In the genomic region with DNA sequence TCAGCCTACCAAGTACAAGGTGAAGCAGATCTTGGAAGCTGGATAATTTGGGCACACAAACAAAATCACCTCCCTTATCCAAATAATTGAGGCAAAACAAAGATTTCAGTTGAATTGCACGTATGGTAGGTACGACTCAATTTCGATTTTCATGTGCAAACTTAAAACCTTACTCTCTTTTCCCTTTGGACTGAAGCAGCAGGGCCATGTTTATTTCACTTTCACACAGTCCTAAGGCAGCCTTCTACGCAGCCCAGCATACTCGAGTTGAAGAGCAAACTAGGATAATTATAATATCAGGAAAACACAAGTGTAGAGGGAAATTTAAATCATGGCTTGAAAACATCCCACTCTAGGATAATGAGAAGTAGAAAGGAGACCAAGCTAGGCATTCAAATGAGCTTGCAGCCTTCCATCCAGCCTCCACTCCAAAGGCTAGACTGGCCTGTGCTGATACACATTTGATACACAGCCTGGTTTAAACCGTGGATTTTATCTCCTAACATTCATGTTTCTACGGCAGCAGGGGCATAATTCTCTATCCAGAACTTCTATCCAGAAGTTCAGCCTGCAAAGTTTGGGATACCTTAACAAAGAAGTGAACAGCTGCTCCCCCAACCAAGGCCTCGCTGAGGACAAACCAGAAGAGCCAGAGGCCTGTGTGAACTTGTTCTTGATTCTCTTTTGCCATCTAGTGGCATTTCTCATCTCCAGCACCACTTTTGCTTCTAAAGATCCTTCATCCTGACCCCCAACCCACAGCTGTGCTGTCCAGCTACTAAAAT, we compare ENCODE assay signal across 7 cellular contexts. TPM values are rescaled to one million over a fixed set of nuclear protein-coding genes. Genes with fewer than 3 reads are reported as not detected.
DNase-seq lines count a peak whose midpoint lies in the region; ATAC-seq, FAIRE-seq and TF ChIP-seq lines count a peak whose summit lies in the region.

No MANE protein-coding gene starts in this region.

- no peak overlapping the region; the same call in 1 of the 2 replicates for H2BK20ac ChIP-seq in H1 (ENCODE audit: low read length)

- peaks cover 2% of the 10 kb centered on the region; the same call in 1 of the 2 replicates for H3K23me2 ChIP-seq in H1 (ENCODE audit: low read depth, low read length)

- no peak overlapping the region for H3K9ac ChIP-seq in H1 (replicated peaks in 1 of 4; ENCODE audit: extremely low read depth in 1 of 4, low read depth in 3 of 4, low read length in 3 of 4)

- POLR2A ChIA-PET in H1 (lab: Charles Lee; ENCODE audit: partially characterized antibody): interaction anchor here (0.9 to 4.4 kb wide), 14 partner anchors 9 to 50 kb away, joined by 3 to 36 read pairs (median 4); a partner anchor contains a TSS

- no peak overlapping the region for H4K8ac ChIP-seq in H1 (ENCODE audit: extremely low read depth, insufficient read depth, low read length)

- no peak overlapping the region for H3K18ac ChIP-seq in H1 (ENCODE audit: extremely low read depth, low read length)

- no peak overlapping the region for H4K91ac ChIP-seq in H1 (replicated peaks; ENCODE audit: insufficient read length, low read length)

- H3K4ac ChIP-seq in H1 (replicated peaks; ENCODE audit: insufficient read length, low read depth, low read length): no peak overlapping the region

- H2AK5ac ChIP-seq in H1 (ENCODE audit: low read depth, low read length): no peak overlapping the region

- no peak overlapping the region for H3K27ac ChIP-seq in H1 (ENCODE audit: low read depth, low read length)
- H3K27ac ChIP-seq in upper lobe of left lung: peak overlapping the region; percentile 25 to 80 (median 66)

- H3K79me2 ChIP-seq in H1 (ENCODE audit: control insufficient read depth in 1 of 2, insufficient read depth in 2 of 2, low read length in 2 of 2): no peaks in the 10 kb centered on the region

- peak; percentile 87 for FAIRE-seq in H1 (lab: Jason Lieb, UNC)

- no peaks in the 10 kb centered on the region for H3K9me3 ChIP-seq in H1 (ENCODE audit: insufficient read depth in 2 of 2, low read depth in 1 of 2, low read length in 1 of 2)
- H3K9me3 ChIP-seq in upper lobe of left lung: no peaks in the 10 kb centered on the region

- in situ Hi-C loops in G401 (cut with HindIII; ENCODE audit: low sequenced_read_pairs) (no loop called here), SK-MEL-5 (cut with HindIII; ENCODE audit: low pct_unique_long_range_greater_than_20kb, low sequenced_read_pairs) (no loop called here)

- TF ChIP-seq RAD21 in H1 (IDR thresholded peaks at IDR 0.05 in 1 of 2, conservative IDR thresholded peaks at IDR 0.05 in 1 of 2; ENCODE audit: low read depth in 2 of 2, low read length in 2 of 2): peak; percentile 91

- no peak overlapping the region for H4K5ac ChIP-seq in H1 (ENCODE audit: insufficient read length, low read depth, low read length)

- peak overlapping the region; percentile 78; the same call in 1 of the 2 replicates for H2BK12ac ChIP-seq in H1 (ENCODE audit: low read depth, low read length)

- DNase-seq in G401 (ENCODE audit: low spot score) (peak; percentile 52), SK-MEL-5 (ENCODE audit: low read depth, low spot score) (peak; percentile 84), H1 (ENCODE audit: low read depth in 1 of 2, low spot score in 2 of 2) (peak in 1 of 2 experiments; percentile 53), lung microvascular endothelial cell (ENCODE audit: low read depth in 2 of 2) (peak; percentile 58 to 80), upper lobe of left lung (peak in 1 of 2 donors; percentile 36)
- peak; percentile 46 for DNase-seq in Jurkat, Clone E6-1 (ENCODE audit: low read depth, low spot score)

- H3K4me2 ChIP-seq in H1 (ENCODE audit: insufficient read depth in 1 of 2, low read depth in 2 of 2, low read length in 2 of 2): 0 out of 4 replicates have a peak overlapping the region, but pooled peaks of 1 of the 2 experiments have one; percentile 15

- CTCF ChIA-PET in H1 (lab: Charles Lee; ENCODE audit: partially characterized antibody): interaction anchor here (0.6 to 7.2 kb wide), 37 partner anchors 8 to 349 kb away, joined by 3 to 371 read pairs (median 6); a partner anchor contains a TSS

- TF ChIP-seq EP300 in H1 (IDR thresholded peaks at IDR 0.05; ENCODE audit: borderline replicate concordance in 1 of 2, low read depth in 2 of 2, low read length in 2 of 2): no peak
- no peak for TF ChIP-seq EP300 in upper lobe of left lung (IDR thresholded peaks at IDR 0.05)

- TF ChIP-seq POLR2A in H1 (IDR thresholded peaks at IDR 0.05; ENCODE audit: control extremely low read depth in 1 of 2, low read depth in 2 of 2, low read length in 2 of 2) (no peak), upper lobe of left lung (IDR thresholded peaks at IDR 0.05) (no peak)

- WGBS in H1 (ENCODE audit: extremely low coverage in 1 of 2, insufficient coverage in 1 of 2, insufficient read length in 1 of 2, insufficient replicate concordance in 2 of 2, low coverage in 1 of 2, low lambda C conversion rate in 2 of 2, missing lambda C conversion rate in 1 of 2), 2 experiments: 64% methylated on average over 8 of the region's 8 CpGs; no CpG with 5 or more reads in 1 of the 2 experiments
- WGBS in upper lobe of left lung, 2 donors: 43% methylated on average over 8 of the region's 8 CpGs

- H3K56ac ChIP-seq in H1 (replicated peaks; ENCODE audit: insufficient read length, low read depth, low read length): no peak overlapping the region

- H3K36me3 ChIP-seq in H1 (ENCODE audit: control insufficient read depth in 2 of 4, insufficient read depth in 4 of 4, low read length in 3 of 4) (no peaks in the 10 kb centered on the region), upper lobe of left lung (no peaks in the 10 kb centered on the region)

- no peaks in the 10 kb centered on the region for H4K20me1 ChIP-seq in H1 (replicated peaks in 1 of 2; ENCODE audit: control insufficient read depth in 1 of 2, insufficient read depth in 2 of 2, low read length in 2 of 2)

- no peak overlapping the region for H3K23ac ChIP-seq in H1 (ENCODE audit: insufficient read length)

- no peak overlapping the region for H2BK5ac ChIP-seq in H1 (ENCODE audit: low read depth, low read length)

- peak overlapping the region; percentile 68; the same call in 1 of the 2 replicates for H2AFZ ChIP-seq in H1 (ENCODE audit: low read length)

- H3K27me3 ChIP-seq in H1 (replicated peaks in 1 of 4; ENCODE audit: control insufficient read depth in 3 of 4, extremely low read depth in 1 of 4, insufficient read depth in 3 of 4, low read length in 3 of 4): peaks cover 0 to 3% (median 0%) of the 10 kb centered on the region in 4 experiments; a peak in 1 of 7 replicates
- no peaks in the 10 kb centered on the region for H3K27me3 ChIP-seq in upper lobe of left lung

- H2BK120ac ChIP-seq in H1 (replicated peaks; ENCODE audit: low read depth, low read length): no peak overlapping the region

- TF ChIP-seq CTCF in H1 (IDR thresholded peaks at IDR 0.05; ENCODE audit: control extremely low read depth in 1 of 3, insufficient read depth in 1 of 3, low read depth in 1 of 3, low read length in 3 of 3) (peak in 2 of 3 experiments; percentile 68 to 83; a peak in 3 of 4 replicates), upper lobe of left lung (IDR thresholded peaks at IDR 0.05) (peak in 5 of 6 experiments; percentile 37 to 63 (median 52))

- H3K14ac ChIP-seq in H1 (ENCODE audit: insufficient read length): no peak overlapping the region

- ATAC-seq in upper lobe of left lung (ENCODE audit: low FRiP score in 2 of 2) (peak in 1 of 2 donors; percentile 79), HG03469 (IDR thresholded peaks at IDR 0.05; ENCODE audit: unreplicated experiment) (no peak)

- peaks cover 8 to 11% (median 10%) of the 10 kb centered on the region in 4 experiments; a peak in 6 of 7 replicates for H3K4me1 ChIP-seq in H1 (replicated peaks in 1 of 4; ENCODE audit: control insufficient read depth in 3 of 4, insufficient read depth in 4 of 4, low read length in 3 of 4)
- H3K4me1 ChIP-seq in upper lobe of left lung: peaks cover 32 to 41% (median 34%) of the 10 kb centered on the region in 4 donors

- H3K79me1 ChIP-seq in H1 (ENCODE audit: low read depth, low read length): no peaks in the 10 kb centered on the region

- peak overlapping the region; percentile 66; the same call in 1 of the 2 replicates for H2BK15ac ChIP-seq in H1 (ENCODE audit: low read length)

- no peak overlapping the region for H3K4me3 ChIP-seq in Jurkat, Clone E6-1 (ENCODE audit: low read length)
- H3K4me3 ChIP-seq in H1 (ENCODE audit: extremely low read depth in 1 of 4, insufficient read depth in 2 of 4, low read depth in 3 of 4, low read length in 4 of 4): no peak overlapping the region
- H3K4me3 ChIP-seq in upper lobe of left lung: no peak overlapping the region

RNA-seq across cellular contexts. Expression of a gene that starts 2.4 kb away (rescaled TPM):
- not detected in 2 replicates for total RNA-seq in G401 (2014; rRNA removed; shearing (Covaris generic))
- polyA plus RNA-seq in Jurkat, Clone E6-1 (2012; ENCODE audit: insufficient read depth, insufficient read length): not detected
- not detected in 2 replicates for total RNA-seq in SK-MEL-5 (2014; rRNA removed; shearing (Covaris generic))
- 0.76 TPM in 1 of 2 replicates, not detected in the other for polyA plus RNA-seq in SK-MEL-5 (2015; cell fraction: cytosol; rRNA removed)
- not detected in 2 replicates for polyA plus RNA-seq in SK-MEL-5 (2015; cell fraction: nucleus; rRNA removed)
- not detected in 2 replicates for total RNA-seq in H1 (2021; fragmentation: NEBNext Ultra II Directional; extraction: Animal tissue kit (Norgen Biotek cat#: 25700))
- polyA plus RNA-seq in H1 (2011; rRNA removed): not detected in 2 replicates
- polyA plus RNA-seq in H1 (2011; cell fraction: cytosol; rRNA removed): not detected
- polyA plus RNA-seq in H1 (2011; cell fraction: nucleus; rRNA removed): 0.13 TPM
- polyA plus RNA-seq in H1 (2012, experiment 1 of 2): not detected in 4 replicates
- polyA plus RNA-seq in H1 (2012, experiment 2 of 2): not detected
- 0.04 TPM for polyA plus RNA-seq in H1 (2013, experiment 1 of 2)
- not detected for polyA plus RNA-seq in H1 (2013, experiment 2 of 2)
- not detected in 2 replicates for polyA minus RNA-seq in H1 (2011; rRNA and poly(A)+ RNA removed)
- not detected for polyA minus RNA-seq in H1 (2011; cell fraction: cytosol; rRNA and poly(A)+ RNA removed)
- polyA minus RNA-seq in H1 (2011; cell fraction: nucleus; rRNA and poly(A)+ RNA removed): not detected
- not detected in 2 replicates for total RNA-seq in lung microvascular endothelial cell
- not detected for total RNA-seq in upper lobe of left lung

RNA-seq across cellular contexts. Expression of a gene that starts 5.2 kb away (rescaled TPM):
- not detected in 2 replicates for total RNA-seq in G401 (2014; rRNA removed; shearing (Covaris generic))
- polyA plus RNA-seq in Jurkat, Clone E6-1 (2012; ENCODE audit: insufficient read depth, insufficient read length): not detected
- total RNA-seq in SK-MEL-5 (2014; rRNA removed; shearing (Covaris generic)): not detected in 2 replicates
- polyA plus RNA-seq in SK-MEL-5 (2015; cell fraction: cytosol; rRNA removed): not detected in 2 replicates
- polyA plus RNA-seq in SK-MEL-5 (2015; cell fraction: nucleus; rRNA removed): not detected in 2 replicates
- not detected in 2 replicates for total RNA-seq in H1 (2021; fragmentation: NEBNext Ultra II Directional; extraction: Animal tissue kit (Norgen Biotek cat#: 25700))
- polyA plus RNA-seq in H1 (2011; rRNA removed): 0.05 TPM in 1 of 2 replicates, not detected in the other
- not detected for polyA plus RNA-seq in H1 (2011; cell fraction: cytosol; rRNA removed)
- polyA plus RNA-seq in H1 (2011; cell fraction: nucleus; rRNA removed): not detected
- not detected in 4 replicates for polyA plus RNA-seq in H1 (2012, experiment 1 of 2)
- not detected for polyA plus RNA-seq in H1 (2012, experiment 2 of 2)
- not detected for polyA plus RNA-seq in H1 (2013, experiment 1 of 2)
- not detected for polyA plus RNA-seq in H1 (2013, experiment 2 of 2)
- 0.17 TPM in 1 of 2 replicates, not detected in the other for polyA minus RNA-seq in H1 (2011; rRNA and poly(A)+ RNA removed)
- not detected for polyA minus RNA-seq in H1 (2011; cell fraction: cytosol; rRNA and poly(A)+ RNA removed)
- polyA minus RNA-seq in H1 (2011; cell fraction: nucleus; rRNA and poly(A)+ RNA removed): not detected
- total RNA-seq in lung microvascular endothelial cell (not detected in 2 replicates), upper lobe of left lung (not detected)

RNA-seq across cellular contexts. Expression of a gene that starts 9.8 kb away (rescaled TPM):
- total RNA-seq in G401 (2014; rRNA removed; shearing (Covaris generic)): not detected in 2 replicates
- polyA plus RNA-seq in Jurkat, Clone E6-1 (2012; ENCODE audit: insufficient read depth, insufficient read length): not detected
- not detected in 2 replicates for total RNA-seq in SK-MEL-5 (2014; rRNA removed; shearing (Covaris generic))
- polyA plus RNA-seq in SK-MEL-5 (2015; cell fraction: cytosol; rRNA removed): not detected in 2 replicates
- not detected in 2 replicates for polyA plus RNA-seq in SK-MEL-5 (2015; cell fraction: nucleus; rRNA removed)
- 0.34 TPM in 1 of 2 replicates, not detected in the other for total RNA-seq in H1 (2021; fragmentation: NEBNext Ultra II Directional; extraction: Animal tissue kit (Norgen Biotek cat#: 25700))
- not detected in 2 replicates for polyA plus RNA-seq in H1 (2011; rRNA removed)
- polyA plus RNA-seq in H1 (2011; cell fraction: cytosol; rRNA removed): 0.34 TPM
- 0.43 TPM for polyA plus RNA-seq in H1 (2011; cell fraction: nucleus; rRNA removed)
- polyA plus RNA-seq in H1 (2012, experiment 1 of 2): not detected in 4 replicates
- polyA plus RNA-seq in H1 (2012, experiment 2 of 2): not detected
- polyA plus RNA-seq in H1 (2013, experiment 1 of 2): 0.14 TPM
- polyA plus RNA-seq in H1 (2013, experiment 2 of 2): 0.13 TPM
- polyA minus RNA-seq in H1 (2011; rRNA and poly(A)+ RNA removed): not detected in 2 replicates
- not detected for polyA minus RNA-seq in H1 (2011; cell fraction: cytosol; rRNA and poly(A)+ RNA removed)
- 0.90 TPM for polyA minus RNA-seq in H1 (2011; cell fraction: nucleus; rRNA and poly(A)+ RNA removed)
- total RNA-seq in lung microvascular endothelial cell (not detected in 2 replicates), upper lobe of left lung (not detected)

RNA-seq across cellular contexts. Expression of a gene that starts 14.9 kb away (rescaled TPM):
- total RNA-seq in G401 (2014; rRNA removed; shearing (Covaris generic)): 28.6 and 40.4 TPM in 2 replicates
- polyA plus RNA-seq in Jurkat, Clone E6-1 (2012; ENCODE audit: insufficient read depth, insufficient read length): 36.7 TPM
- 12.0 and 13.4 TPM in 2 replicates for total RNA-seq in SK-MEL-5 (2014; rRNA removed; shearing (Covaris generic))
- polyA plus RNA-seq in SK-MEL-5 (2015; cell fraction: cytosol; rRNA removed): 18.4 and 19.7 TPM in 2 replicates
- 71.8 and 111 TPM in 2 replicates for polyA plus RNA-seq in SK-MEL-5 (2015; cell fraction: nucleus; rRNA removed)
- total RNA-seq in H1 (2021; fragmentation: NEBNext Ultra II Directional; extraction: Animal tissue kit (Norgen Biotek cat#: 25700)): 27.2 and 29.9 TPM in 2 replicates
- 48.6 and 65.0 TPM in 2 replicates for polyA plus RNA-seq in H1 (2011; rRNA removed)
- 74.5 TPM for polyA plus RNA-seq in H1 (2011; cell fraction: cytosol; rRNA removed)
- 117 TPM for polyA plus RNA-seq in H1 (2011; cell fraction: nucleus; rRNA removed)
- polyA plus RNA-seq in H1 (2012, experiment 1 of 2): 22.5 to 36.8 TPM (median 32.4 TPM) in 4 replicates
- polyA plus RNA-seq in H1 (2012, experiment 2 of 2): 33.2 TPM
- polyA plus RNA-seq in H1 (2013, experiment 1 of 2): 18.1 TPM
- 15.8 TPM for polyA plus RNA-seq in H1 (2013, experiment 2 of 2)
- 33.5 and 45.8 TPM in 2 replicates for polyA minus RNA-seq in H1 (2011; rRNA and poly(A)+ RNA removed)
- 19.1 TPM for polyA minus RNA-seq in H1 (2011; cell fraction: cytosol; rRNA and poly(A)+ RNA removed)
- 45.5 TPM for polyA minus RNA-seq in H1 (2011; cell fraction: nucleus; rRNA and poly(A)+ RNA removed)
- 0.65 and 3.6 TPM in 2 replicates for total RNA-seq in lung microvascular endothelial cell
- 100 to 1,000 TPM in 2 of 6 donors, 10 to 100 TPM in 4; 69.7 to 280 (median 90.8) TPM for total RNA-seq in upper lobe of left lung

RNA-seq across cellular contexts. Expression of a gene that starts 17.8 kb away (rescaled TPM):
- not detected in 2 replicates for total RNA-seq in G401 (2014; rRNA removed; shearing (Covaris generic))
- not detected for polyA plus RNA-seq in Jurkat, Clone E6-1 (2012; ENCODE audit: insufficient read depth, insufficient read length)
- total RNA-seq in SK-MEL-5 (2014; rRNA removed; shearing (Covaris generic)): not detected in 2 replicates
- not detected in 2 replicates for polyA plus RNA-seq in SK-MEL-5 (2015; cell fraction: cytosol; rRNA removed)
- polyA plus RNA-seq in SK-MEL-5 (2015; cell fraction: nucleus; rRNA removed): not detected in 2 replicates
- total RNA-seq in H1 (2021; fragmentation: NEBNext Ultra II Directional; extraction: Animal tissue kit (Norgen Biotek cat#: 25700)): not detected in 2 replicates
- not detected in 2 replicates for polyA plus RNA-seq in H1 (2011; rRNA removed)
- not detected for polyA plus RNA-seq in H1 (2011; cell fraction: cytosol; rRNA removed)
- polyA plus RNA-seq in H1 (2011; cell fraction: nucleus; rRNA removed): not detected
- polyA plus RNA-seq in H1 (2012, experiment 1 of 2): not detected in 4 replicates
- not detected for polyA plus RNA-seq in H1 (2012, experiment 2 of 2)
- polyA plus RNA-seq in H1 (2013, experiment 1 of 2): not detected
- polyA plus RNA-seq in H1 (2013, experiment 2 of 2): not detected
- not detected in 2 replicates for polyA minus RNA-seq in H1 (2011; rRNA and poly(A)+ RNA removed)
- polyA minus RNA-seq in H1 (2011; cell fraction: cytosol; rRNA and poly(A)+ RNA removed): not detected
- polyA minus RNA-seq in H1 (2011; cell fraction: nucleus; rRNA and poly(A)+ RNA removed): not detected
- not detected in 2 replicates for total RNA-seq in lung microvascular endothelial cell
- total RNA-seq in upper lobe of left lung: not detected
